In the genomic region with DNA sequence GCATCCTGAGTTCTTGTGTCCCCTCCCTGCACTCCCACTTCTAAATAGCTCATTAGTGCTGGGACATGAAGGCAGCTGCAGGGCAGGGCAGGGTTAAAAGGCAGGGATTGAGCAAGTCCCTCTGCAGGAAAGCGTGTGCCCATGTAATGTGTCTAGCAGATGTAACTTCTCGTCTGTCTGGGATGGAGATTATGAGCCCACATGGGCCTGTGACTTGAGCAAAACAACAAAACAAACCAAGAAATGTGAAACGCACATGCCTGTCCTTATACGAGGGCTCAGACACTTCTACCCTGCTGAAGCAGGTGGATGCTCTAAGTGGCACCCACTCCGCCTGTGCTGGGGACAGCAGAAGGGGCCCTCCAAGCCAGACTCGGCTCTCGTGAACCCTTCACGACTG, we compare ENCODE assay signal across 1 cellular context.
TF ChIP-seq lines count a peak whose summit lies in the region.

No MANE protein-coding gene starts in this region.

TF ChIP-seq in IMR-90, 13 proteins besides CTCF, POLR2A, EP300 and RAD21:
- TF ChIP-seq MAZ (IDR thresholded peaks at IDR 0.05; ENCODE audit: borderline replicate concordance, low read depth, low read length), result no peak
- TF ChIP-seq FOS (IDR thresholded peaks at IDR 0.05; ENCODE audit: low read depth, low read length), result no peak
- TF ChIP-seq, protein P1, sequence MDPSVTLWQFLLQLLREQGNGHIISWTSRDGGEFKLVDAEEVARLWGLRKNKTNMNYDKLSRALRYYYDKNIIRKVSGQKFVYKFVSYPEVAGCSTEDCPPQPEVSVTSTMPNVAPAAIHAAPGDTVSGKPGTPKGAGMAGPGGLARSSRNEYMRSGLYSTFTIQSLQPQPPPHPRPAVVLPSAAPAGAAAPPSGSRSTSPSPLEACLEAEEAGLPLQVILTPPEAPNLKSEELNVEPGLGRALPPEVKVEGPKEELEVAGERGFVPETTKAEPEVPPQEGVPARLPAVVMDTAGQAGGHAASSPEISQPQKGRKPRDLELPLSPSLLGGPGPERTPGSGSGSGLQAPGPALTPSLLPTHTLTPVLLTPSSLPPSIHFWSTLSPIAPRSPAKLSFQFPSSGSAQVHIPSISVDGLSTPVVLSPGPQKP (IDR thresholded peaks at IDR 0.05; ENCODE audit: borderline replicate concordance, low read depth, low read length), result no peak
- no peak for TF ChIP-seq CEBPB (IDR thresholded peaks at IDR 0.05; ENCODE audit: low read depth, low read length)
- no peak for TF ChIP-seq SMC3 (IDR thresholded peaks at IDR 0.05; ENCODE audit: low read depth, low read length)
- no peak for TF ChIP-seq MXI1 (IDR thresholded peaks at IDR 0.05; ENCODE audit: borderline replicate concordance, low read depth, low read length)
- TF ChIP-seq BHLHE40 (IDR thresholded peaks at IDR 0.05; ENCODE audit: low read depth, low read length), result no peak
- no peak for TF ChIP-seq RCOR1 (IDR thresholded peaks at IDR 0.05; ENCODE audit: insufficient replicate concordance, low read length)
- TF ChIP-seq CHD1 (IDR thresholded peaks at IDR 0.05; ENCODE audit: low read depth, low read length), result no peak
- TF ChIP-seq MAFK (IDR thresholded peaks at IDR 0.05; ENCODE audit: low read depth, low read length), result no peak
- TF ChIP-seq RFX5 (IDR thresholded peaks at IDR 0.05; ENCODE audit: low read depth, low read length), result no peak
TF ChIP-seq in IMR-90: peak in this region for 0.
